ENCODE assay signal across 8 cellular contexts in the genomic region with DNA sequence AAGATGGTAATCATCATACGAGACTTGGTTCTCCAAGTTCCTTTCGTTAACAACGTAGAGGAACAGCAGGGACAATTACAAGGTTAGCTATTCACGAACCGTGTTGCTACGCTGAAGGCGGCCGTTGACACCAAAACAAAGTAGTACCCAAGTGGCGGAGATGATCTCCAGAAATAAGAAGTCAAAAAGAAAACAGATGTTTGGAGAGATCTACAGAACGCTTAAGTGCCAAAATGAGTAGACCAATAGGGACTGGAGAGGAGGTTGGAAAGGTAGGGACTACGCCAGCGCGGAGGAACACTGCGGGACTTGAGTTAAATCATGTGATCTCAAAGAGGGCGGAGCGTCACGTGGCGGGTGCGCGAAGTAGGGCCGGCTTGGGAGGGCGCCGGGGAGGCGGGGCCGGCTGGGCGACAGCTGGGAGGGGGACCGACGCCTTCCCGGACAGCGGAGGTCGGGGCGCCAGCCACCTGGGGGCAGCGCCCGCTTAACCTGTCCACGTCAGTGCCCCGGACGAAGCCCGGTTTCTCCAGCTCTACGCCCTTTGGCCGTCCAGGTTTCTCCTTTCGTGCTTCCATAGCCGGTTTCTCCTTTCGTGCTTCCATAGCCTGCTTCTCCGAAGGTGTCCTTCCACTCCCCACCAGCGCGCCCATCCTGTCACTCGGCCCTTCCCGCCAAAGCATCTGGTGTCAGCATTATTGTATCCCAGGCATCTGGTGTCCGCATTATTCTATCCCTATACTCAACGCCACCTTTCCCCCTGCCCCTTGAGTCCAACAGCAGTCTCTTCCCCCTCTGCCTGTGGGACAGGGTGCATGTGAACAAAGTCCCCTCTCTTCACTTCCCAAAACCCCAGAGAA. TPM values are rescaled to one million over a fixed set of nuclear protein-coding genes. Genes with fewer than 3 reads are reported as not detected.
DNase-seq lines count a peak whose midpoint lies in the region; ATAC-seq and TF ChIP-seq lines count a peak whose summit lies in the region.

No MANE protein-coding gene starts in this region.

- H3K4me3 ChIP-seq in PC-3 (ENCODE audit: low read length) (peak overlapping the region; percentile 86), esophagus squamous epithelium (peak overlapping the region; percentile 76 to 99 (median 92))

- no peaks in the 10 kb centered on the region for H4K20me1 ChIP-seq in PC-3 (ENCODE audit: low read length)

- peak in 3 of 4 donors; percentile 27 to 68 (median 35) for TF ChIP-seq POLR2A in esophagus squamous epithelium (IDR thresholded peaks at IDR 0.05)

- no peaks in the 10 kb centered on the region for H3K9me2 ChIP-seq in PC-3 (replicated peaks; ENCODE audit: low read length)

- 3% methylated on average over 32 to 37 of the region's 50 CpGs for whole genome bisulfite sequencing in esophagus squamous epithelium, 2 donors

- TF ChIP-seq EP300 in Ishikawa (IDR thresholded peaks at IDR 0.05; ENCODE audit: borderline replicate concordance), result peak; percentile 51; the same call in 1 of the 2 replicates

- peaks cover 50% of the 10 kb centered on the region for H3K79me2 ChIP-seq in PC-3 (ENCODE audit: low read length)

- CTCF ChIA-PET in PC-3 (lab: Charles Lee), result no interaction called here

- H3K27me3 ChIP-seq in PC-3 (ENCODE audit: low read length), result no peaks in the 10 kb centered on the region
- H3K27me3 ChIP-seq in esophagus squamous epithelium, result no peaks in the 10 kb centered on the region

- H3K4me2 ChIP-seq in PC-3 (ENCODE audit: low read length), result peak overlapping the region; percentile 99

- peaks cover 5% of the 10 kb centered on the region; the same call in 1 of the 2 replicates for H3K36me3 ChIP-seq in PC-3 (ENCODE audit: low read depth, low read length)
- peaks cover 31 to 55% (median 35%) of the 10 kb centered on the region in 3 donors for H3K36me3 ChIP-seq in esophagus squamous epithelium

- DNase-seq in COR-L47 (lab: John Stamatoyannopoulos, UW) (peak; percentile 87), PC-3 (peak; percentile 85), esophagus squamous epithelium (lab: John Stamatoyannopoulos, UW) (peak; percentile 77), myocyte (ENCODE audit: low read depth) (peak; percentile 97)
- peak; percentile 94 to 95 for DNase-seq in activated T-cell treated with anti-CD3 and anti-CD28 coated beads, Interleukin-2, amount 50 U/mL, for 48 hours
- DNase-seq in stimulated activated CD8-positive, alpha-beta memory T cell treated with anti-CD3 and anti-CD28 coated beads, Interleukin-7, amount 100 ng/mL, for 24 hours (ENCODE audit: low read depth), result peak; percentile 88

- H3K4me1 ChIP-seq in PC-3 (ENCODE audit: insufficient read depth, low read length) (peaks cover 17% of the 10 kb centered on the region), esophagus squamous epithelium (peaks cover 18 to 46% (median 32%) of the 10 kb centered on the region in 3 donors)

- intact Hi-C loops in PC-3 (cut with micrococcal nuclease) (loop anchor here (5.0 kb wide), 1 partner anchor 64 kb away; a partner anchor contains a TSS), esophagus squamous epithelium (cut with DNase I) (no loop called here)

- POLR2A ChIA-PET in PC-3 (lab: Charles Lee; ENCODE audit: unreplicated experiment), result interaction anchor here (0.6 kb wide), 2 partner anchors 241 to 444 kb away, joined by 6 to 11 read pairs; a partner anchor contains a TSS

- peak; percentile 39 for ATAC-seq in GM21423 (IDR thresholded peaks at IDR 0.05; ENCODE audit: unreplicated experiment)
- ATAC-seq in PC-3, result peak; percentile 29

- peak overlapping the region; percentile 89 for H3K9ac ChIP-seq in PC-3 (ENCODE audit: low read length)

- no peak for TF ChIP-seq RAD21 in Ishikawa (IDR thresholded peaks at IDR 0.05; ENCODE audit: low read depth)

- H3K9me3 ChIP-seq in PC-3 (ENCODE audit: low read length), result no peaks in the 10 kb centered on the region
- H3K9me3 ChIP-seq in esophagus squamous epithelium, result no peaks in the 10 kb centered on the region

- H3K27ac ChIP-seq in PC-3 (ENCODE audit: low read length) (peak overlapping the region; percentile 69), esophagus squamous epithelium (peak overlapping the region; percentile 97 to 100 (median 99))

- TF ChIP-seq CTCF in PC-3 (conservative IDR thresholded peaks at IDR 0.05; ENCODE audit: low read depth, low read length) (no peak), esophagus squamous epithelium (IDR thresholded peaks at IDR 0.05) (peak in 3 of 6 experiments; percentile 4 to 13 (median 8))

- peak overlapping the region; percentile 80 for H2AFZ ChIP-seq in PC-3 (ENCODE audit: low read length)

- no peaks in the 10 kb centered on the region for H3F3A ChIP-seq in PC-3 (ENCODE audit: low read length, unreplicated experiment)

- TSS peak; percentile 20 for BruUV-seq in PC-3 (replicated peaks; lab: Mats Ljungman, UMichigan)

TF ChIP-seq in Ishikawa, 13 proteins besides CTCF, POLR2A, EP300 and RAD21:
- TF ChIP-seq YY1 (IDR thresholded peaks at IDR 0.05; ENCODE audit: low read depth), result peak; percentile 66; the same call in 1 of the 2 replicates
- TF ChIP-seq, protein P1, sequence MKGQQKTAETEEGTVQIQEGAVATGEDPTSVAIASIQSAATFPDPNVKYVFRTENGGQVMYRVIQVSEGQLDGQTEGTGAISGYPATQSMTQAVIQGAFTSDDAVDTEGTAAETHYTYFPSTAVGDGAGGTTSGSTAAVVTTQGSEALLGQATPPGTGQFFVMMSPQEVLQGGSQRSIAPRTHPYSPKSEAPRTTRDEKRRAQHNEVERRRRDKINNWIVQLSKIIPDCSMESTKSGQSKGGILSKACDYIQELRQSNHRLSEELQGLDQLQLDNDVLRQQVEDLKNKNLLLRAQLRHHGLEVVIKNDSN (IDR thresholded peaks at IDR 0.05), result peak; percentile 100
- 0 out of 2 replicates have a peak, but pooled peaks have one; percentile 33 for TF ChIP-seq CEBPB (IDR thresholded peaks at IDR 0.05)
- TF ChIP-seq CREB1 (IDR thresholded peaks at IDR 0.05; ENCODE audit: low read depth), result peak; percentile 52; the same call in 1 of the 2 replicates
- peak; percentile 42; the same call in 1 of the 2 replicates for TF ChIP-seq FOXM1 (IDR thresholded peaks at IDR 0.05; ENCODE audit: borderline replicate concordance, low read depth)
- TF ChIP-seq, protein P2, sequence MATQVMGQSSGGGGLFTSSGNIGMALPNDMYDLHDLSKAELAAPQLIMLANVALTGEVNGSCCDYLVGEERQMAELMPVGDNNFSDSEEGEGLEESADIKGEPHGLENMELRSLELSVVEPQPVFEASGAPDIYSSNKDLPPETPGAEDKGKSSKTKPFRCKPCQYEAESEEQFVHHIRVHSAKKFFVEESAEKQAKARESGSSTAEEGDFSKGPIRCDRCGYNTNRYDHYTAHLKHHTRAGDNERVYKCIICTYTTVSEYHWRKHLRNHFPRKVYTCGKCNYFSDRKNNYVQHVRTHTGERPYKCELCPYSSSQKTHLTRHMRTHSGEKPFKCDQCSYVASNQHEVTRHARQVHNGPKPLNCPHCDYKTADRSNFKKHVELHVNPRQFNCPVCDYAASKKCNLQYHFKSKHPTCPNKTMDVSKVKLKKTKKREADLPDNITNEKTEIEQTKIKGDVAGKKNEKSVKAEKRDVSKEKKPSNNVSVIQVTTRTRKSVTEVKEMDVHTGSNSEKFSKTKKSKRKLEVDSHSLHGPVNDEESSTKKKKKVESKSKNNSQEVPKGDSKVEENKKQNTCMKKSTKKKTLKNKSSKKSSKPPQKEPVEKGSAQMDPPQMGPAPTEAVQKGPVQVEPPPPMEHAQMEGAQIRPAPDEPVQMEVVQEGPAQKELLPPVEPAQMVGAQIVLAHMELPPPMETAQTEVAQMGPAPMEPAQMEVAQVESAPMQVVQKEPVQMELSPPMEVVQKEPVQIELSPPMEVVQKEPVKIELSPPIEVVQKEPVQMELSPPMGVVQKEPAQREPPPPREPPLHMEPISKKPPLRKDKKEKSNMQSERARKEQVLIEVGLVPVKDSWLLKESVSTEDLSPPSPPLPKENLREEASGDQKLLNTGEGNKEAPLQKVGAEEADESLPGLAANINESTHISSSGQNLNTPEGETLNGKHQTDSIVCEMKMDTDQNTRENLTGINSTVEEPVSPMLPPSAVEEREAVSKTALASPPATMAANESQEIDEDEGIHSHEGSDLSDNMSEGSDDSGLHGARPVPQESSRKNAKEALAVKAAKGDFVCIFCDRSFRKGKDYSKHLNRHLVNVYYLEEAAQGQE (IDR thresholded peaks at IDR 0.05; ENCODE audit: low read depth), result no peak
- peak; percentile 55 for TF ChIP-seq NFIC (IDR thresholded peaks at IDR 0.05)
- TF ChIP-seq ZBTB7A (IDR thresholded peaks at IDR 0.05; ENCODE audit: low read depth), result no peak; the same call in 1 of the 2 replicates
- TF ChIP-seq TCF12 (IDR thresholded peaks at IDR 0.05; ENCODE audit: low read depth), result peak; percentile 68; the same call in 1 of the 2 replicates
- no peak; the same call in 1 of the 2 replicates for TF ChIP-seq TEAD4 (IDR thresholded peaks at IDR 0.05)
- TF ChIP-seq, protein P3, sequence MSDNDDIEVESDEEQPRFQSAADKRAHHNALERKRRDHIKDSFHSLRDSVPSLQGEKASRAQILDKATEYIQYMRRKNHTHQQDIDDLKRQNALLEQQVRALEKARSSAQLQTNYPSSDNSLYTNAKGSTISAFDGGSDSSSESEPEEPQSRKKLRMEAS (IDR thresholded peaks at IDR 0.05), result peak; percentile 89
- TF ChIP-seq EGR1 (IDR thresholded peaks at IDR 0.05), result peak; percentile 36; the same call in 1 of the 2 replicates
- TF ChIP-seq TAF1 (IDR thresholded peaks at IDR 0.05; ENCODE audit: low read depth), result no peak; the same call in 1 of the 2 replicates
TF ChIP-seq in Ishikawa: peak in this region for 9.

RNA-seq across cellular contexts. Expression of a gene that starts 0.7 kb away (rescaled TPM):
- total RNA-seq in PC-3 (2014; rRNA removed), result 88.2 and 103 TPM in 2 replicates
- 100 to 1,000 TPM; 172 to 384 (median 197) TPM for total RNA-seq in esophagus squamous epithelium
- total RNA-seq in myocyte, result 239 and 315 TPM in 2 replicates
- polyA plus RNA-seq in myocyte (2012), result 849 TPM

RNA-seq across cellular contexts. Expression of a gene that starts 3.7 kb away (rescaled TPM):
- total RNA-seq in PC-3 (2014; rRNA removed) (20.8 and 32.7 TPM in 2 replicates), esophagus squamous epithelium (10 to 100 TPM; 24.7 to 30.6 (median 27.0) TPM), myocyte (52.3 and 54.7 TPM in 2 replicates)
- polyA plus RNA-seq in myocyte (2012), result 59.0 TPM

RNA-seq across cellular contexts. Expression of a gene that starts 8.6 kb away (rescaled TPM):
- total RNA-seq in PC-3 (2014; rRNA removed) (52.4 and 68.5 TPM in 2 replicates), esophagus squamous epithelium (10 to 100 TPM; 42.0 to 52.1 (median 47.8) TPM), myocyte (69.1 and 88.9 TPM in 2 replicates)
- 144 TPM for polyA plus RNA-seq in myocyte (2012)

RNA-seq across cellular contexts. Expression of a gene that starts 8.6 kb away (rescaled TPM):
- 36.9 and 65.7 TPM in 2 replicates for total RNA-seq in PC-3 (2014; rRNA removed)
- 10 to 100 TPM; 21.4 to 58.0 (median 37.3) TPM for total RNA-seq in esophagus squamous epithelium
- 71.0 and 80.5 TPM in 2 replicates for total RNA-seq in myocyte
- polyA plus RNA-seq in myocyte (2012), result 51.8 TPM

RNA-seq across cellular contexts. Expression of a gene that starts 9.1 kb away (rescaled TPM):
- total RNA-seq in PC-3 (2014; rRNA removed) (60.5 and 67.5 TPM in 2 replicates), esophagus squamous epithelium (10 to 100 TPM; 14.9 to 21.8 (median 16.6) TPM), myocyte (75.1 and 81.8 TPM in 2 replicates)
- polyA plus RNA-seq in myocyte (2012), result 91.3 TPM

Comparison
In these comparisons a context has a peak if more than half of its experiments do, and no peak if none do; other contexts are left out.
1. Peak in every context shown above with its lines: DNase-seq, ATAC-seq, H3K4me3 ChIP-seq and H3K27ac ChIP-seq.